1 cellular context compared by ENCODE assay signal in the genomic region with DNA sequence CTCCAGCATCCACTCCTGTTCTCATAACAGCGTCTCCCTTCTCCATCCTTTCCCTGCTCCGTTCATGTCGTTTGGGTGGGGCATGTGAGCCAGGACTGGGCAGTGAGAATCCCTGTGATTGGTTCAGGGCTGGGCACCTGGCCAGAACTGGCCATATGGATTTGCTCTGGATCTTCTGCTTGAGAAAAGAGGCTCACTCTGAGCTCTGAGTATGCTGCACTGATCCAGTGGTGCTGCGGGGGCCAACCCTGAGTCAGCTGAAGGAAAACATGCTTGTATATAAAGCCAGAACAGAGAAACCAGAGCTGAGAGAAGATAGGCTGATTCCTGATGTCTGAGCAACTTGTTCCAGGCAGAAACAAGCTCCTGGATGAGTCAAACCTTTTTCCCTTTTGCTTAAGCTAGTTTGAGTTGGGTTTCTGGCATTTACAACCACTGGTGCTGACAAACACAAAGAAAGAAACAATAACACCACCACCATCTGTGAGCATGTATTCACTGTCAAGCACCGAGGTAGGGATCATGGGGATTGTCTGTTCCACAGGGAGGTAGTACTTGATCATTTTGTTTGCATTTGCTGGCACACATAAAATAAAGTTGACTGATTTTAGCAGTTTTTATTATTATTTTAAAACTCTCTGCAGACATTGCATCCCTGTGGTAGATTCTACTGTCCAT.
TF ChIP-seq lines count a peak whose summit lies in the region.

No MANE protein-coding gene starts in this region.

TF ChIP-seq in IMR-90, 13 proteins besides CTCF, POLR2A, EP300 and RAD21:
- TF ChIP-seq MXI1 (IDR thresholded peaks at IDR 0.05; ENCODE audit: borderline replicate concordance, low read depth, low read length) (0 out of 2 replicates have a peak, but pooled peaks have one; percentile 25), MAFK (IDR thresholded peaks at IDR 0.05; ENCODE audit: low read depth, low read length) (peak; percentile 50), FOS (IDR thresholded peaks at IDR 0.05; ENCODE audit: low read depth, low read length) (peak; percentile 75), MAZ (IDR thresholded peaks at IDR 0.05; ENCODE audit: borderline replicate concordance, low read depth, low read length) (peak; percentile 62; the same call in 1 of the 2 replicates), CEBPB (IDR thresholded peaks at IDR 0.05; ENCODE audit: low read depth, low read length) (peak; percentile 35; the same call in 1 of the 2 replicates), CHD1 (IDR thresholded peaks at IDR 0.05; ENCODE audit: low read depth, low read length) (no peak), RFX5 (IDR thresholded peaks at IDR 0.05; ENCODE audit: low read depth, low read length) (no peak)
- TF ChIP-seq, protein P1, sequence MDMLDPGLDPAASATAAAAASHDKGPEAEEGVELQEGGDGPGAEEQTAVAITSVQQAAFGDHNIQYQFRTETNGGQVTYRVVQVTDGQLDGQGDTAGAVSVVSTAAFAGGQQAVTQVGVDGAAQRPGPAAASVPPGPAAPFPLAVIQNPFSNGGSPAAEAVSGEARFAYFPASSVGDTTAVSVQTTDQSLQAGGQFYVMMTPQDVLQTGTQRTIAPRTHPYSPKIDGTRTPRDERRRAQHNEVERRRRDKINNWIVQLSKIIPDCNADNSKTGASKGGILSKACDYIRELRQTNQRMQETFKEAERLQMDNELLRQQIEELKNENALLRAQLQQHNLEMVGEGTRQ (IDR thresholded peaks at IDR 0.05; ENCODE audit: low read depth, low read length), result peak; percentile 68; the same call in 1 of the 2 replicates
TF ChIP-seq in IMR-90: peak in this region for 6.
